In genomic region chr6:20291764-20292227, GRCh38 we compare ENCODE assay signal across 1 cellular context.
TF ChIP-seq lines count a peak whose summit lies in the region.

No MANE protein-coding gene starts in this region.

TF ChIP-seq in HepG2, 621 proteins besides CTCF, POLR2A, EP300 and RAD21 (continued from another document):
- no peak for TF ChIP-seq NFE2L1 (CRISPR knock-in tag; IDR thresholded peaks at IDR 0.05; ENCODE audit: borderline replicate concordance)
- TF ChIP-seq STAG1 (CRISPR knock-in tag; IDR thresholded peaks at IDR 0.05) = peak; percentile 98
- no peak for TF ChIP-seq CHCHD3 (CRISPR knock-in tag; IDR thresholded peaks at IDR 0.05)
- TF ChIP-seq ZFP36 (IDR thresholded peaks at IDR 0.05; ENCODE audit: borderline replicate concordance, low read depth, low read length, partially characterized antibody) = no peak
- 0 out of 2 replicates have a peak, but pooled peaks have one; percentile 37 for TF ChIP-seq ZNF331 (CRISPR knock-in tag; IDR thresholded peaks at IDR 0.05)
- TF ChIP-seq NR2F1 (CRISPR knock-in tag; IDR thresholded peaks at IDR 0.05) = 0 out of 4 replicates have a peak, but pooled peaks of 1 of the 2 experiments have one; percentile 30
- no peak for TF ChIP-seq ARNT (IDR thresholded peaks at IDR 0.05)
- no peak for TF ChIP-seq CENPBD1 (CRISPR knock-in tag; IDR thresholded peaks at IDR 0.05; ENCODE audit: borderline replicate concordance, low read depth)
- no peak for TF ChIP-seq JUNB (CRISPR knock-in tag; IDR thresholded peaks at IDR 0.05; ENCODE audit: borderline replicate concordance)
- 0 out of 2 replicates have a peak, but pooled peaks have one; percentile 36 for TF ChIP-seq GFI1 (CRISPR knock-in tag; IDR thresholded peaks at IDR 0.05; ENCODE audit: borderline replicate concordance)
TF ChIP-seq in HepG2: peak in this region for 36.
